Comparison of ENCODE assay signal across 2 cellular contexts in the genomic region with DNA sequence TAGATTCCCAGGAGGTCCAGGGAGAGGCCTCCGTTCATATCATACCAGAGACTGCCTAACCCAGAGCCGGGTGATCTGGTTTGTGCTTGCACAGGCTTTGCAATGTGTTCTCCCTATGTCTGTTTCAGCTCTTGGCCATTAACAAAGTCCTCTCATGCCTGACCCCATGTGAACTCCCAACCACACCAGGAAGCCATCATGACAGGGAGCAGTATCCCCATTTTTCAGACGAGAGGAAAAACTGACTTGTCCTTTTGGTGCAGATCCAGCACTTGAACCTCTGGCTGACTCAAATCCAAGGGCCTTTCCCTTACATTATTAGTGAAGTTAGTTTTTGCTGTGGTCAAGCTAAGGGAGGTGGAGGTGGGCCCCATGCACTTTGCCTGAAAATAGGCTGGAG.
A peak's percentile ranks its signal among the peaks of the same experiment; 100 is the strongest.
TF ChIP-seq lines count a peak whose summit lies in the region.

No MANE protein-coding gene starts in this region.

TF ChIP-seq in HepG2, 621 proteins besides CTCF, POLR2A, EP300 and RAD21:
- no peak for TF ChIP-seq PHB2 (IDR thresholded peaks at IDR 0.05; ENCODE audit: partially characterized antibody)
- peak; percentile 80 for TF ChIP-seq RBM22 (optimal IDR thresholded peaks at IDR 0.05; ENCODE audit: low read length)

TF ChIP-seq in GM12891, 5 proteins besides CTCF, POLR2A, EP300 and RAD21:
- TF ChIP-seq TAF1 (IDR thresholded peaks at IDR 0.05; ENCODE audit: low read depth, low read length) (no peak), SPI1 (IDR thresholded peaks at IDR 0.05; ENCODE audit: low read depth, low read length) (no peak), PAX5 (IDR thresholded peaks at IDR 0.05; ENCODE audit: insufficient read depth, low read length, severe bottlenecking) (no peak), POLR2AphosphoS5 (IDR thresholded peaks at IDR 0.05; ENCODE audit: low read depth, low read length) (no peak), POU2F2 (IDR thresholded peaks at IDR 0.05; ENCODE audit: low read depth, low read length) (no peak)
